In the genomic region with DNA sequence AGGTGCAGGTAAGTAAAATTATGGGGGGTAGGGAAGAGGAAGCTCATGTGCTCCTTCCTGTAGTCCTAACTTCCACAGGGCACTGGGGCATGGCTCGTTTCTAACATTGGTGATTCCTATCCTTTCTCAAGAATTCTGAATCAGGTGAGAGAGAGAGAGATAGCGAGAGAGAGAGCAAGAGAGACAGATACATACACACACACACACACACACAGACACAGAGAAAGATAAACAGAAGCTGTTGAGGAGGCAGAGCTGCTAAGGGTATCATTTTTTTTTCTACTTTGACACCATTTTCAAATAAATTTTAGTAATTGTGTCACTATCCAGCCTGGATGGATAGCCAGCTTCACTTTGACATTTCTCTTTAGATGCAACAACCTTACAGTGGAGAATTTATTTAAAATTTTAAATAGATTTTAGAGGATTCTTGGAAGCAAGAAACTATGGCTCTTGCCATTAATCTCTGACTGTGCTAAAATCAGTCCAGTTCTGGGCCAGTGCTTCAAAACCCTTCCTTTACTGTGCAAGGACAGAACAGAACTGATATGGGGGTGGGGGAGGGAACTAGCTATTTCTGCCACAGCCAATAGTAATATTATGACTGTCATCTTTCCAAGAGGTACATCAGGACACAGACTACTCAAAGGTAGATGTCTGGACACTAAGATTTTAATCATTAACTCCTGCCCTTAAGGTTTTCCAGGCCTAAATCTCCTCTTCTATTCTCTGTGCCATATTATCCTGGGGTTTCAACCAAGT, we compare ENCODE assay signal across 22 cellular contexts.
"Had no signal": no experiment of that assay in that cellular context is flagged by ENCODE, and none has a peak within 500 bp of the region (broad histone marks: within the 10 kb centered on the region; RNA-seq: fewer than 3 reads in every experiment).

No MANE protein-coding gene starts in this region.

- H3K9me3 ChIP-seq: ascending aorta, ovary, upper lobe of left lung had no signal

- H3K27ac Mint-ChIP-seq: activated B cell treated with CpG ODN at 0.5 μM for 24 hours; activated CD4-positive, alpha-beta memory T cell treated with anti-CD3 and anti-CD28 coated beads, Interleukin-2, amount 10 ng/mL, durations not matched to agents 7 days and 5 days; activated CD8-positive, alpha-beta memory T cell treated with anti-CD3 and anti-CD28 coated beads, Interleukin-2, amount 10 ng/mL, durations not matched to agents 7 days and 5 days; activated naive CD4-positive, alpha-beta T cell treated with anti-CD3 and anti-CD28 coated beads, Interleukin-2, amount 50 U/mL, for 24 hours; activated T-helper 1 cell treated with anti-CD3 and anti-CD28 coated beads, Interleukin-12 subunit alpha, Interleukin-12 subunit beta, Interleukin-2, Interleukin-4 antibody, amounts not matched to agents 30 ng/mL and 10 ng/mL and 1 ng/mL, durations not matched to agents 14 hours and 24 hours and 36 hours; natural killer cell; T-helper 1 cell treated with Interleukin-12 subunit alpha and Interleukin-12 subunit beta and Interleukin-4 antibody, amounts not matched to agents 30 μg/mL and 1 μg/mL, for 36 hours had no signal

- H3K27ac ChIP-seq: ascending aorta, ovary, upper lobe of left lung had no signal

- H3K4me1 Mint-ChIP-seq: activated B cell treated with CpG ODN at 0.5 μM for 24 hours; activated naive CD4-positive, alpha-beta T cell treated with anti-CD3 and anti-CD28 coated beads, Interleukin-2, amount 50 U/mL, for 24 hours had no signal

- H3K27me3 ChIP-seq: ascending aorta, ovary, upper lobe of left lung had no signal

- H3K4me1 ChIP-seq: ascending aorta, upper lobe of left lung had no signal

- H3K27me3 Mint-ChIP-seq: activated B cell treated with CpG ODN at 0.5 μM for 24 hours; activated naive CD4-positive, alpha-beta T cell treated with anti-CD3 and anti-CD28 coated beads, Interleukin-2, amount 50 U/mL, for 24 hours; central memory CD8-positive, alpha-beta T cell had no signal

- DNase-seq: activated B cell treated with CpG ODN at 0.5 μM for 24 hours; activated CD4-positive, alpha-beta memory T cell treated with anti-CD3 and anti-CD28 coated beads, Interleukin-2, amount 10 ng/mL, durations not matched to agents 7 days and 5 days; activated CD4-positive, alpha-beta T cell treated with anti-CD3 and anti-CD28 coated beads for 48 hours; activated CD8-positive, alpha-beta memory T cell treated with anti-CD3 and anti-CD28 coated beads, Interleukin-2, amount 10 ng/mL, durations not matched to agents 7 days and 5 days; activated gamma-delta T cell; activated T-cell treated with anti-CD3 and anti-CD28 coated beads for 4 hours; effector memory CD4-positive, alpha-beta T cell; foreskin melanocyte; glutamatergic neuron; hypothalamus; natural killer cell; ovary; stimulated activated CD4-positive, alpha-beta T cell treated with anti-CD3 and anti-CD28 coated beads, Interleukin-4, amount 100 ng/mL, for 1 hour; stimulated activated naive CD4-positive, alpha-beta T cell; T1000; upper lobe of left lung had no signal

- H3K9me3 Mint-ChIP-seq: activated B cell treated with CpG ODN at 0.5 μM for 24 hours; activated CD4-positive, alpha-beta memory T cell treated with anti-CD3 and anti-CD28 coated beads, Interleukin-2, amount 10 ng/mL, durations not matched to agents 7 days and 5 days; activated naive CD4-positive, alpha-beta T cell treated with anti-CD3 and anti-CD28 coated beads, Interleukin-2, amount 50 U/mL, for 24 hours; activated T-helper 1 cell treated with anti-CD3 and anti-CD28 coated beads, Interleukin-12 subunit alpha, Interleukin-12 subunit beta, Interleukin-2, Interleukin-4 antibody, amounts not matched to agents 30 ng/mL and 10 ng/mL and 1 ng/mL, durations not matched to agents 14 hours and 24 hours and 36 hours; central memory CD8-positive, alpha-beta T cell; natural killer cell; T-helper 1 cell treated with Interleukin-12 subunit alpha and Interleukin-12 subunit beta and Interleukin-4 antibody, amounts not matched to agents 30 μg/mL and 1 μg/mL, for 36 hours had no signal

- H3K4me3 Mint-ChIP-seq: activated B cell treated with CpG ODN at 0.5 μM for 24 hours; activated CD4-positive, alpha-beta memory T cell treated with anti-CD3 and anti-CD28 coated beads, Interleukin-2, amount 10 ng/mL, durations not matched to agents 7 days and 5 days; activated CD8-positive, alpha-beta memory T cell treated with anti-CD3 and anti-CD28 coated beads, Interleukin-2, amount 10 ng/mL, durations not matched to agents 7 days and 5 days; activated naive CD4-positive, alpha-beta T cell treated with anti-CD3 and anti-CD28 coated beads, Interleukin-2, amount 50 U/mL, for 24 hours; activated T-helper 1 cell treated with anti-CD3 and anti-CD28 coated beads, Interleukin-12 subunit alpha, Interleukin-12 subunit beta, Interleukin-2, Interleukin-4 antibody, amounts not matched to agents 30 ng/mL and 10 ng/mL and 1 ng/mL, durations not matched to agents 14 hours and 24 hours and 36 hours; central memory CD8-positive, alpha-beta T cell; natural killer cell; T-helper 1 cell treated with Interleukin-12 subunit alpha and Interleukin-12 subunit beta and Interleukin-4 antibody, amounts not matched to agents 30 μg/mL and 1 μg/mL, for 36 hours had no signal

- H3K4me3 ChIP-seq: ascending aorta, ovary, upper lobe of left lung had no signal

- H3K36me3 ChIP-seq: ascending aorta, ovary, upper lobe of left lung had no signal

- H3K36me3 Mint-ChIP-seq: activated naive CD4-positive, alpha-beta T cell treated with anti-CD3 and anti-CD28 coated beads, Interleukin-2, amount 50 U/mL, for 24 hours; natural killer cell had no signal

- ATAC-seq: activated CD8-positive, alpha-beta memory T cell treated with anti-CD3 and anti-CD28 coated beads, Interleukin-2, amount 10 ng/mL, durations not matched to agents 7 days and 5 days; natural killer cell; sciatic nerve had no signal
